ENCODE assay signal across 21 cellular contexts in the genomic region with DNA sequence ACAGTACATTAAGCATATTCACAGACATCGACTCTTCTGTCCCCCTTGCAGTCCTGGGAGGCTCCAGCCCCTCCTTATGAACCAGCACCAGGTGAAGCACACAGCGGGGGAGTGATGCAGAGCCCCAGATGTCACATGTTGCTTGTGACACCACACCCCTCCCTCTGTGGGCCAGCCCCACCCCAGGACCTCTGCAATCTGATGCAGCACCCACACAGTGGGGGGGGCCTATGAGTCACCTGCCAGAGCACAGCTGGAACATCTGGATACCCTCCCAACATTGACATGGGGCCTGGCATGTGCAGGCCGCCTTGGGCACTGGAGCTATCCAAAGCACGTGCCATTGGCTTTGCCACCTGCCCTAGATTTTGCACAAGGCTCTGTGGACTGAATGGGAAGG.
DNase-seq lines count a peak whose midpoint lies in the region; ATAC-seq, FAIRE-seq and TF ChIP-seq lines count a peak whose summit lies in the region.
"Had no signal": no experiment of that assay in that cellular context is flagged by ENCODE, and none has a peak within 500 bp of the region (broad histone marks: within the 10 kb centered on the region; RNA-seq: fewer than 3 reads in every experiment).

No MANE protein-coding gene starts in this region.

- H3K4me1 Mint-ChIP-seq in brain (peaks cover 56% of the 10 kb centered on the region), osteocyte (ENCODE audit: unreplicated experiment) (peaks cover 75% of the 10 kb centered on the region)

- DNase-seq in HFF-Myc (ENCODE audit: extremely low read depth, low read depth) (peak; percentile 48), osteocyte (ENCODE audit: extremely low spot score, unreplicated experiment) (peak; percentile 88), frontal cortex (ENCODE audit: low spot score in 2 of 2) (no peak), NCI-H2196 (lab: John Stamatoyannopoulos, UW; ENCODE audit: unreplicated experiment) (no peak)
- DNase-seq: activated CD8-positive, alpha-beta memory T cell treated with anti-CD3 and anti-CD28 coated beads for 24 hours; activated gamma-delta T cell treated with Interleukin-2 at 50 U/mL for 16 hours; BE2C; DMS153; hippocampal formation; left colon; NCI-H1105 treated with DMSO at 0.1 percent for 48 hours; NCI-H446 treated with DMSO at 0.1 percent for 48 hours; OCI-M1; spleen had no signal

- no peak overlapping the region for H3K27ac ChIP-seq in BLaER1
- H3K27ac ChIP-seq: HL-60, KMS-11, spleen had no signal

- no peak for FAIRE-seq in frontal cortex (lab: Jason Lieb, UNC)
- FAIRE-seq: GM18507 had no signal

- no peaks in the 10 kb centered on the region for H3K27me3 ChIP-seq in BLaER1
- H3K27me3 ChIP-seq: BE2C, spleen had no signal

- H3K36me3 Mint-ChIP-seq in brain (no peaks in the 10 kb centered on the region), osteocyte (ENCODE audit: unreplicated experiment) (peaks cover 77% of the 10 kb centered on the region)

- H3K27ac Mint-ChIP-seq in brain (peak overlapping the region in 3 of 5 experiments; percentile 36 to 51 (median 42)), osteocyte (ENCODE audit: unreplicated experiment) (peak overlapping the region; percentile 100)

- H3K27me3 Mint-ChIP-seq in brain (peaks cover 10% of the 10 kb centered on the region), osteocyte (ENCODE audit: unreplicated experiment) (no peaks in the 10 kb centered on the region)

- no peaks in the 10 kb centered on the region for H3K36me3 ChIP-seq in BLaER1
- H3K36me3 ChIP-seq: spleen had no signal

- H3K4me2 ChIP-seq in BLaER1, result peak overlapping the region; percentile 79
- H3K4me2 ChIP-seq: KMS-11 had no signal

- H4K20me1 ChIP-seq in BLaER1, result no peaks in the 10 kb centered on the region

- no peak for ATAC-seq in GM18520 (IDR thresholded peaks at IDR 0.05; ENCODE audit: unreplicated experiment)
- ATAC-seq: left colon had no signal

- no peaks in the 10 kb centered on the region for H3K9me3 Mint-ChIP-seq in brain
- H3K9me3 Mint-ChIP-seq in osteocyte (ENCODE audit: unreplicated experiment), result no peaks in the 10 kb centered on the region

- no peaks in the 10 kb centered on the region for H3K9me3 ChIP-seq in BLaER1
- H3K9me3 ChIP-seq: BE2C, esophagus muscularis mucosa, spleen had no signal

- no peak overlapping the region for H3K4me3 Mint-ChIP-seq in brain
- H3K4me3 Mint-ChIP-seq in osteocyte (ENCODE audit: unreplicated experiment), result no peak overlapping the region

- H3K4me1 ChIP-seq in BLaER1, result peaks cover 100% of the 10 kb centered on the region
- H3K4me1 ChIP-seq: BE2C had no signal

- no peak overlapping the region for H3K9ac ChIP-seq in BLaER1
- H3K9ac ChIP-seq: KMS-11 had no signal

- TF ChIP-seq CTCF in HFF-Myc (IDR thresholded peaks at IDR 0.05; ENCODE audit: low read depth, low read length, missing control alignments) (no peak), brain (conservative IDR thresholded peaks at IDR 0.05) (no peak), osteocyte (IDR thresholded peaks at IDR 0.05) (no peak)

- H3K4me3 ChIP-seq in BLaER1, result no peak overlapping the region
- H3K4me3 ChIP-seq in HFF-Myc (replicated peaks; ENCODE audit: low read depth, low read length), result no peak overlapping the region
- H3K4me3 ChIP-seq: esophagus muscularis mucosa, spleen had no signal

Comparison
In these comparisons a context has a peak if more than half of its experiments do, and no peak if none do; other contexts are left out.
1. DNase-seq: peak in HFF-Myc (single experiment) and osteocyte (single experiment); none in frontal cortex (0 of 2) and NCI-H2196 (single experiment).